12 cellular contexts compared by ENCODE assay signal in genomic region chr5:93891491-93892480, GRCh38.
DNase-seq lines count a peak whose midpoint lies in the region; ATAC-seq, FAIRE-seq and TF ChIP-seq lines count a peak whose summit lies in the region.
"Had no signal": no experiment of that assay in that cellular context is flagged by ENCODE, and none has a peak within 500 bp of the region (broad histone marks: within the 10 kb centered on the region; RNA-seq: fewer than 3 reads in every experiment).

No MANE protein-coding gene starts in this region.

- peak; percentile 72 to 84 for ATAC-seq in lower lobe of right lung
- no peak for ATAC-seq in GM21786 (IDR thresholded peaks at IDR 0.05; ENCODE audit: unreplicated experiment)
- ATAC-seq: activated CD8-positive, alpha-beta memory T cell treated with anti-CD3 and anti-CD28 coated beads, Interleukin-2, amount 10 ng/mL, durations not matched to agents 7 days and 5 days; esophagus mucosa; stimulated activated effector memory CD8-positive, alpha-beta T cell treated with anti-CD3 and anti-CD28 coated beads, Interleukin-12 subunit alpha, Interleukin-12 subunit beta, amount 100 ng/mL, for 72 hours had no signal

- DNase-seq in DMS153 treated with DMSO at 0.1 percent for 48 hours (lab: John Stamatoyannopoulos, UW; ENCODE audit: unreplicated experiment) (peak; percentile 20), NCI-H1436 treated with DMSO at 0.1 percent for 48 hours (lab: John Stamatoyannopoulos, UW) (peak; percentile 91), NCI-H774 (lab: John Stamatoyannopoulos, UW) (peak; percentile 93), lower lobe of right lung (no peak), prostate gland (ENCODE audit: low spot score) (no peak), KBM-7 (no peak), HTR-8/SVneo (ENCODE audit: insufficient read length, low spot score) (no peak)
- DNase-seq: activated CD8-positive, alpha-beta memory T cell treated with anti-CD3 and anti-CD28 coated beads, Interleukin-2, amount 10 ng/mL, durations not matched to agents 7 days and 5 days; hippocampal formation had no signal

- H3K27ac ChIP-seq in lower lobe of right lung (no peak overlapping the region), prostate gland (no peak overlapping the region)

- in situ Hi-C loops in KBM-7 (cut with MboI; ENCODE audit: low pct_unique_long_range_greater_than_20kb, low sequenced_read_pairs), result no loop called here

- WGBS in prostate gland, result 47% methylated on average over 4 of the region's 4 CpGs

- no peak for FAIRE-seq in HTR-8/SVneo (lab: Jason Lieb, UNC)

- H3K4me3 ChIP-seq in lower lobe of right lung (no peak overlapping the region), prostate gland (no peak overlapping the region)

- no peaks in the 10 kb centered on the region for H3K36me3 ChIP-seq in lower lobe of right lung
- no peaks in the 10 kb centered on the region for H3K36me3 ChIP-seq in prostate gland

- no peaks in the 10 kb centered on the region for H3K4me1 ChIP-seq in lower lobe of right lung
- H3K4me1 ChIP-seq in prostate gland (replicated peaks), result no peaks in the 10 kb centered on the region

- no peaks in the 10 kb centered on the region for H3K9me3 ChIP-seq in lower lobe of right lung
- H3K9me3 ChIP-seq in prostate gland, result no peaks in the 10 kb centered on the region

- TF ChIP-seq CTCF in lower lobe of right lung (IDR thresholded peaks at IDR 0.05) (no peak), prostate gland (IDR thresholded peaks at IDR 0.05) (no peak)

- H3K27me3 ChIP-seq in lower lobe of right lung (ENCODE audit: low read depth) (no peaks in the 10 kb centered on the region), prostate gland (replicated peaks; ENCODE audit: insufficient read depth) (no peaks in the 10 kb centered on the region)

- TF ChIP-seq POLR2A in prostate gland (IDR thresholded peaks at IDR 0.05), result no peak

- intact Hi-C loops in lower lobe of right lung (cut with DNase I) (no loop called here), prostate gland (cut with DNase I) (no loop called here)

Comparison
In these comparisons a context has a peak if more than half of its experiments do, and no peak if none do; other contexts are left out.
1. DNase-seq: peak in DMS153 treated with DMSO at 0.1 percent for 48 hours (single experiment), NCI-H1436 treated with DMSO at 0.1 percent for 48 hours (single experiment) and NCI-H774 (single experiment); none in lower lobe of right lung (single experiment), prostate gland (single experiment), KBM-7 (single experiment) and HTR-8/SVneo (single experiment).